8 cellular contexts compared by ENCODE assay signal in genomic region chr1:153494976-153495535, GRCh38. TPM values are rescaled to one million over a fixed set of nuclear protein-coding genes. Genes with fewer than 3 reads are reported as not detected.
A peak's percentile ranks its signal among the peaks of the same experiment; 100 is the strongest.
DNase-seq lines count a peak whose midpoint lies in the region; ATAC-seq and TF ChIP-seq lines count a peak whose summit lies in the region.

No MANE protein-coding gene starts in this region.

- no peak for ATAC-seq in GM21390 (IDR thresholded peaks at IDR 0.05; ENCODE audit: unreplicated experiment)

- 35 to 37% methylated on average over 6 of the region's 6 CpGs for WGBS in lower leg skin, 2 donors

- TF ChIP-seq CTCF in colonic mucosa (IDR thresholded peaks at IDR 0.05) (peak; percentile 92), lower leg skin (IDR thresholded peaks at IDR 0.05) (peak in 1 of 3 donors; percentile 85)

- no peak overlapping the region for H3K27ac ChIP-seq in colonic mucosa

- in situ Hi-C loops in HAP-1 (cut with MboI; ENCODE audit: low sequenced_read_pairs): no loop called here

- peaks cover 4% of the 10 kb centered on the region; the same call in 1 of the 2 replicates for H3K4me1 ChIP-seq in HAP-1
- no peaks in the 10 kb centered on the region for H3K4me1 ChIP-seq in colonic mucosa

- no peak for TF ChIP-seq POLR2A in lower leg skin (IDR thresholded peaks at IDR 0.05)

- no peaks in the 10 kb centered on the region for H3K36me3 ChIP-seq in HAP-1 (replicated peaks)
- no peaks in the 10 kb centered on the region for H3K36me3 ChIP-seq in colonic mucosa

- intact Hi-C loops in colonic mucosa (cut with DNase I): loop anchor here (1.0 kb wide), 1 partner anchor 143 kb away; no protein-coding TSS in a partner anchor
- intact Hi-C loops in lower leg skin (cut with DNase I; ENCODE audit: low total_unique reads): loop anchor here (2.0 kb wide), 1 partner anchor 142 kb away; no protein-coding TSS in a partner anchor

- H3K4me3 ChIP-seq in HAP-1 (no peak overlapping the region), colonic mucosa (no peak overlapping the region), lower leg skin (ENCODE audit: low read depth, poor library complexity, severe bottlenecking) (no peak overlapping the region)

- DNase-seq in AG08396 (ENCODE audit: low spot score) (peak; percentile 56), HAP-1 (ENCODE audit: low spot score in 2 of 2) (peak; percentile 53 to 94), NCI-H510A treated with DMSO at 0.1 percent for 48 hours (lab: John Stamatoyannopoulos, UW) (peak; percentile 84), colonic mucosa (peak; percentile 82), lower leg skin (ENCODE audit: low spot score in 2 of 2) (peak; percentile 65 to 93)
- peak; percentile 91 for DNase-seq in activated CD4-positive, alpha-beta T cell treated with anti-CD3 and anti-CD28 coated beads for 48 hours
- peak; percentile 19 for DNase-seq in stimulated activated CD8-positive, alpha-beta memory T cell treated with anti-CD3 and anti-CD28 coated beads, Interleukin-12 subunit alpha, Interleukin-12 subunit beta, amount 100 ng/mL, for 4 hours (ENCODE audit: low read depth)

- H3K9me3 ChIP-seq in HAP-1 (no peaks in the 10 kb centered on the region), colonic mucosa (no peaks in the 10 kb centered on the region)

- H3K9ac ChIP-seq in colonic mucosa (ENCODE audit: low read depth in 2 of 2, low read length in 2 of 2): no peak overlapping the region

- H3K27me3 ChIP-seq in HAP-1 (ENCODE audit: low read depth): peaks cover 16% of the 10 kb centered on the region
- H3K27me3 ChIP-seq in colonic mucosa: no peaks in the 10 kb centered on the region

RNA-seq across cellular contexts. Expression of gene S100A7, which starts 34.6 kb away (rescaled TPM):
- total RNA-seq in colonic mucosa: not detected
- total RNA-seq in lower leg skin: 10 to 100 TPM; 12.2 to 46.8 (median 31.3) TPM

RNA-seq across cellular contexts. Expression of gene S100A6, which starts 40.7 kb away (rescaled TPM):
- total RNA-seq in colonic mucosa: 1,000 to 10,000 TPM; 2,444 to 2,474 TPM
- total RNA-seq in lower leg skin: 100 to 1,000 TPM; 147 to 251 (median 192) TPM

RNA-seq across cellular contexts. Expression of gene S100A5, which starts 45.7 kb away (rescaled TPM):
- total RNA-seq in colonic mucosa: not detected
- not detected for total RNA-seq in lower leg skin

RNA-seq across cellular contexts. Expression of gene S100A4, which starts 50.5 kb away (rescaled TPM):
- total RNA-seq in colonic mucosa: 10 to 100 TPM; 41.8 to 83.8 TPM
- 100 to 1,000 TPM in 3 of 4 donors, 10 to 100 TPM in 1; 94.4 to 215 (median 146) TPM for total RNA-seq in lower leg skin

RNA-seq across cellular contexts. Expression of gene S100A3, which starts 54.0 kb away (rescaled TPM):
- total RNA-seq in colonic mucosa (under 1 TPM in 1 of 2 donors, not detected in 1; 0.61 TPM), lower leg skin (10 to 100 TPM in 1 of 4 donors, 1 to 10 TPM in 2, not detected in 1; 1.2 to 78.2 (median 2.2) TPM)

Comparison
In these comparisons a context has a peak if more than half of its experiments do, and no peak if none do; other contexts are left out.
1. DNase-seq: peak in every context shown above with its lines; median percentile 91 in activated CD4-positive, alpha-beta T cell treated with anti-CD3 and anti-CD28 coated beads for 48 hours; 84 in NCI-H510A treated with DMSO at 0.1 percent for 48 hours; 82 in colonic mucosa; 79 in lower leg skin; 74 in HAP-1; 56 in AG08396; 19 in stimulated activated CD8-positive, alpha-beta memory T cell treated with anti-CD3 and anti-CD28 coated beads, Interleukin-12 subunit alpha, Interleukin-12 subunit beta, amount 100 ng/mL, for 4 hours.
2. RNA of gene S100A7, which starts 34.6 kb away (total RNA-seq): 12.2 to 46.8 TPM in lower leg skin; not detected in colonic mucosa; every median in the first group is over 10 times any median in the second.
3. RNA of gene S100A6, which starts 40.7 kb away (total RNA-seq): 2,444 to 2,474 TPM in colonic mucosa; 147 to 251 TPM in lower leg skin; every median in the first group is over 4 times any median in the second.